18 cellular contexts compared by ENCODE assay signal in the genomic region with DNA sequence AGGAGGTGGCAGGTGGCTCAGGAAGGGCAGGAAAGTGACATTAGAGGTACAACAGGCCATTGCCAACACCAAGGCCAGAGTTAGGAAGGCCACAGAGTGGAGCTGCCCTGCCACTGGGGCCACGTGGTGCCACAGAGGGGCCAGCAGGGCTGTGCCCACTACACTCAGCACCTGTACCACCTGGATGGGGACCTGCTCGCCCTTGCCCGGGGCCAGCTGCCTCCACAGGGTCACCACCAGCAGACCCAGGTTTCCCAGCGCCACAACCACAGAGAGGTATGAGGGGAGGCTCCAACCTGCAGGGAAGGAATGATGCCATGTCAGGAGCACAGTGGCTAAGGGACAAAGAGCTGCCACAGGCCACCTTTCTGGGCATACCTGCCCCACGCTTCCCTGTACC. TPM values are rescaled to one million over a fixed set of nuclear protein-coding genes. Genes with fewer than 3 reads are reported as not detected.
DNase-seq lines count a peak whose midpoint lies in the region; ATAC-seq, FAIRE-seq and TF ChIP-seq lines count a peak whose summit lies in the region.
"Had no signal": no experiment of that assay in that cellular context is flagged by ENCODE, and none has a peak within 500 bp of the region (broad histone marks: within the 10 kb centered on the region; RNA-seq: fewer than 3 reads in every experiment).

No MANE protein-coding gene starts in this region.

- H3K79me2 ChIP-seq in HepG2 (ENCODE audit: insufficient read depth, low read length): no peaks in the 10 kb centered on the region

- H2BK120ac ChIP-seq in IMR-90 (ENCODE audit: low read depth, low read length): no peak overlapping the region

- no peak for TF ChIP-seq RAD21 in IMR-90 (IDR thresholded peaks at IDR 0.05; ENCODE audit: low read length)
- no peak for TF ChIP-seq RAD21 in HepG2 (CRISPR knock-in tag; IDR thresholded peaks at IDR 0.05)

- intact Hi-C loops in IMR-90 (cut with micrococcal nuclease): no loop called here
- intact Hi-C loops in HepG2 (cut with micrococcal nuclease; ENCODE audit: unreplicated experiment): no loop called here

- TF ChIP-seq POLR2A in IMR-90 (IDR thresholded peaks at IDR 0.05; ENCODE audit: low read depth, low read length) (no peak), HepG2 (IDR thresholded peaks at IDR 0.05; ENCODE audit: insufficient read depth in 1 of 2, low read depth in 2 of 2, low read length in 2 of 2) (no peak)

- FAIRE-seq in HepG2 (lab: Jason Lieb, UNC): no peak
- FAIRE-seq: A204.1, D721Med had no signal

- H2BK5ac ChIP-seq in IMR-90 (ENCODE audit: low read depth, low read length, poor library complexity, severe bottlenecking): no peak overlapping the region

- no peak overlapping the region for H4K8ac ChIP-seq in IMR-90 (ENCODE audit: low read depth in 2 of 2, low read length in 2 of 2)

- dilution Hi-C loops in IMR-90 (cut with HindIII; ENCODE audit: low sequenced_read_pairs, unreplicated experiment): no loop called here

- no peaks in the 10 kb centered on the region; the same call in 1 of the 2 replicates for H3K9me1 ChIP-seq in IMR-90 (ENCODE audit: insufficient read depth, low read length)

- no peak overlapping the region for H2BK20ac ChIP-seq in IMR-90 (ENCODE audit: low read depth, low read length)

- peaks cover 16% of the 10 kb centered on the region for H3K27me3 Mint-ChIP-seq in stimulated activated memory B cell treated with anti-CD40 and anti-IgM and Interleukin-4, amounts not matched to agents 10 μg/mL and 1 μg/mL and 100 μg/mL, for 72 hours
- H3K27me3 Mint-ChIP-seq in osteocyte (ENCODE audit: unreplicated experiment): peaks cover 6% of the 10 kb centered on the region
- H3K27me3 Mint-ChIP-seq: CD4-positive, alpha-beta T cell had no signal

- H3K4me1 ChIP-seq in IMR-90 (ENCODE audit: control insufficient read depth, insufficient read depth, low read length): no peaks in the 10 kb centered on the region
- H3K4me1 ChIP-seq in duodenal mucosa (ENCODE audit: control insufficient read depth in 1 of 2, insufficient read depth in 2 of 2, low read length in 2 of 2): peaks cover 16 to 25% of the 10 kb centered on the region in 2 donors
- peaks cover 25% of the 10 kb centered on the region for H3K4me1 ChIP-seq in HepG2 (ENCODE audit: insufficient read depth, low read length)
- H3K4me1 ChIP-seq: Caco-2 had no signal

- no peak overlapping the region for H3K56ac ChIP-seq in IMR-90 (ENCODE audit: extremely low read depth, insufficient read depth, low read length)

- H3K14ac ChIP-seq in IMR-90 (replicated peaks; ENCODE audit: low read depth, low read length): no peak overlapping the region

- H3K27me3 ChIP-seq in IMR-90 (ENCODE audit: control insufficient read depth, insufficient read depth, low read length): peaks cover 8% of the 10 kb centered on the region
- H3K27me3 ChIP-seq in duodenal mucosa (ENCODE audit: control insufficient read depth in 1 of 2, insufficient read depth in 2 of 2, low read length in 2 of 2): no peaks in the 10 kb centered on the region
- peaks cover 2 to 23% of the 10 kb centered on the region in 2 experiments; a peak in 3 of 5 replicates for H3K27me3 ChIP-seq in HepG2 (ENCODE audit: control insufficient read depth in 1 of 2, insufficient read depth in 2 of 2, low read length in 2 of 2)

- no peak for DNase-seq in IMR-90
- DNase-seq in HepG2 (ENCODE audit: low spot score): no peak
- no peak for DNase-seq in stimulated activated naive CD4-positive, alpha-beta T cell (lab: John Stamatoyannopoulos, UW)
- DNase-seq in osteocyte (ENCODE audit: extremely low spot score, unreplicated experiment): no peak
- DNase-seq: ACHN; Caco-2; CD4-positive, alpha-beta T cell; GDM1; HCEC 1CT had no signal

- no peak overlapping the region for H3K4me3 ChIP-seq in IMR-90 (ENCODE audit: insufficient read depth, low read depth, low read length)
- peak overlapping the region; percentile 55 to 65 for H3K4me3 ChIP-seq in duodenal mucosa (ENCODE audit: low read depth in 1 of 2, low read length in 2 of 2)
- no peak overlapping the region for H3K4me3 ChIP-seq in HepG2 (replicated peaks in 1 of 3; ENCODE audit: insufficient read depth in 1 of 3, low read depth in 2 of 3, low read length in 3 of 3)

- H3K9me3 ChIP-seq in IMR-90 (ENCODE audit: control insufficient read depth, insufficient read depth, low read length) (no peaks in the 10 kb centered on the region), duodenal mucosa (ENCODE audit: control insufficient read depth in 1 of 2, low read length in 2 of 2) (no peaks in the 10 kb centered on the region), HepG2 (ENCODE audit: low read length) (no peaks in the 10 kb centered on the region)
- H3K9me3 ChIP-seq: Caco-2 had no signal

- H4K20me1 ChIP-seq in IMR-90 (ENCODE audit: insufficient read depth, low read length) (no peaks in the 10 kb centered on the region), HepG2 (ENCODE audit: insufficient read depth, low read length) (no peaks in the 10 kb centered on the region)

- H3K4ac ChIP-seq in IMR-90 (ENCODE audit: low read depth, low read length): no peak overlapping the region

- in situ Hi-C loops in IMR-90 (cut with MboI; ENCODE audit: low sequenced_read_pairs): no loop called here
- in situ Hi-C loops in HepG2 (cut with HindIII; ENCODE audit: extremely low pct_ligation_motif_present, low pct_unique_long_range_greater_than_20kb): no loop called here

- H3K18ac ChIP-seq in IMR-90 (ENCODE audit: low read depth, low read length): no peak overlapping the region

- H3K23ac ChIP-seq in IMR-90 (ENCODE audit: low read depth, low read length): no peak overlapping the region

- no peak overlapping the region for H3K9ac ChIP-seq in IMR-90 (ENCODE audit: low read depth, low read length)
- peak overlapping the region; percentile 39 to 46 for H3K9ac ChIP-seq in duodenal mucosa (ENCODE audit: low read depth in 1 of 2, low read length in 2 of 2)
- H3K9ac ChIP-seq in HepG2 (ENCODE audit: insufficient read depth, low read depth, low read length): no peak overlapping the region
- H3K9ac ChIP-seq: KMS-11 had no signal

- CTCF ChIA-PET in IMR-90 (lab: Yijun Ruan, JAX) (no interaction called here), HepG2 (lab: Yijun Ruan, JAX; ENCODE audit: low intra/inter-chr PET ratio, low total read pairs) (no interaction called here)

- ATAC-seq in IMR-90 (ENCODE audit: low read depth) (no peak), HepG2 (peak; percentile 8), HG03378 (IDR thresholded peaks at IDR 0.05; ENCODE audit: unreplicated experiment) (no peak), HG03039 (IDR thresholded peaks at IDR 0.05; ENCODE audit: unreplicated experiment) (no peak)
- ATAC-seq in stimulated activated memory B cell treated with anti-CD40 and anti-IgM and Interleukin-4, amounts not matched to agents 10 μg/mL and 1 μg/mL and 100 μg/mL, for 72 hours: no peak

- POLR2A ChIA-PET in IMR-90 (lab: Charles Lee; ENCODE audit: unreplicated experiment) (no interaction called here), HepG2 (lab: Yijun Ruan, JAX) (interaction anchor here (0.8 kb wide), 1 partner anchor 64 kb away, joined by 3 read pairs; no protein-coding TSS in a partner anchor)

- H3K27ac Mint-ChIP-seq in stimulated activated memory B cell treated with anti-CD40 and anti-IgM and Interleukin-4, amounts not matched to agents 10 μg/mL and 1 μg/mL and 100 μg/mL, for 72 hours: peak overlapping the region; percentile 58
- no peak overlapping the region for H3K27ac Mint-ChIP-seq in osteocyte (ENCODE audit: unreplicated experiment)
- H3K27ac Mint-ChIP-seq: CD4-positive, alpha-beta T cell had no signal

- H4K91ac ChIP-seq in IMR-90 (ENCODE audit: insufficient read depth, low read depth, low read length): no peak overlapping the region

- H3K4me2 ChIP-seq in IMR-90 (ENCODE audit: low read depth, low read length) (no peak overlapping the region), HepG2 (ENCODE audit: low read depth, low read length) (no peak overlapping the region)
- H3K4me2 ChIP-seq: KMS-11 had no signal

- H2AFZ ChIP-seq in IMR-90 (replicated peaks; ENCODE audit: low read length, poor library complexity): no peak overlapping the region
- no peak overlapping the region for H2AFZ ChIP-seq in HepG2 (ENCODE audit: low read length)

- no peak overlapping the region for H3K4me3 Mint-ChIP-seq in stimulated activated memory B cell treated with anti-CD40 and anti-IgM and Interleukin-4, amounts not matched to agents 10 μg/mL and 1 μg/mL and 100 μg/mL, for 72 hours
- H3K4me3 Mint-ChIP-seq in osteocyte (ENCODE audit: unreplicated experiment): no peak overlapping the region
- H3K4me3 Mint-ChIP-seq: CD4-positive, alpha-beta T cell had no signal

- no peaks in the 10 kb centered on the region for H3K36me3 ChIP-seq in IMR-90 (ENCODE audit: control insufficient read depth, insufficient read depth, low read length)
- H3K36me3 ChIP-seq in duodenal mucosa (ENCODE audit: control insufficient read depth in 1 of 2, insufficient read depth in 2 of 2, low read length in 2 of 2): no peaks in the 10 kb centered on the region
- H3K36me3 ChIP-seq in HepG2 (replicated peaks in 1 of 2; ENCODE audit: control insufficient read depth in 1 of 2, insufficient read depth in 2 of 2, low read length in 2 of 2): no peaks in the 10 kb centered on the region

- no peaks in the 10 kb centered on the region for H3K36me3 Mint-ChIP-seq in stimulated activated memory B cell treated with anti-CD40 and anti-IgM and Interleukin-4, amounts not matched to agents 10 μg/mL and 1 μg/mL and 100 μg/mL, for 72 hours
- H3K36me3 Mint-ChIP-seq in osteocyte (ENCODE audit: unreplicated experiment): no peaks in the 10 kb centered on the region

- H2AK5ac ChIP-seq in IMR-90 (ENCODE audit: low read depth, low read length): no peak overlapping the region

- BruUV-seq in IMR-90 (replicated peaks; lab: Mats Ljungman, UMichigan): no TSS peak
- BruUV-seq in HepG2 (replicated peaks; lab: Mats Ljungman, UMichigan): no TSS peak

- H2AK9ac ChIP-seq in IMR-90 (replicated peaks; ENCODE audit: low read depth, low read length, poor library complexity): peak overlapping the region; percentile 42

- TF ChIP-seq EP300 in HepG2 (IDR thresholded peaks at IDR 0.05; ENCODE audit: low read depth in 2 of 2, low read length in 2 of 2): no peak
- no peak for TF ChIP-seq EP300 in HepG2 (CRISPR knock-in tag; IDR thresholded peaks at IDR 0.05; ENCODE audit: borderline replicate concordance)

- TF ChIP-seq CTCF in IMR-90 (conservative IDR thresholded peaks at IDR 0.05; ENCODE audit: low read depth, low read length): no peak
- no peak for TF ChIP-seq CTCF in HepG2 (CRISPR knock-in tag; IDR thresholded peaks at IDR 0.05)
- TF ChIP-seq CTCF in osteocyte (IDR thresholded peaks at IDR 0.05): no peak

- no peak overlapping the region for H2BK15ac ChIP-seq in IMR-90 (ENCODE audit: low read depth, low read length)

- H3K27ac ChIP-seq in IMR-90 (ENCODE audit: insufficient read depth, low read length) (no peak overlapping the region), duodenal mucosa (ENCODE audit: low read depth, low read length) (no peak overlapping the region), HepG2 (ENCODE audit: extremely low read length, insufficient read depth, low read length) (no peak overlapping the region)
- H3K27ac ChIP-seq: C4-2B, KMS-11 had no signal

- WGBS in IMR-90 (ENCODE audit: extremely low coverage in 2 of 2, insufficient read length in 1 of 2), 2 experiments: 71% methylated on average over 1 of the region's 5 CpGs; no CpG with 5 or more reads in 1 of the 2 experiments
- 86% methylated on average over 1 of the region's 5 CpGs for WGBS in HepG2 (ENCODE audit: low lambda C conversion rate)

- H3K79me1 ChIP-seq in IMR-90 (ENCODE audit: low read depth in 1 of 2, low read length in 2 of 2): no peaks in the 10 kb centered on the region

- peaks cover 28% of the 10 kb centered on the region for H3K4me1 Mint-ChIP-seq in stimulated activated memory B cell treated with anti-CD40 and anti-IgM and Interleukin-4, amounts not matched to agents 10 μg/mL and 1 μg/mL and 100 μg/mL, for 72 hours
- peaks cover 5% of the 10 kb centered on the region for H3K4me1 Mint-ChIP-seq in osteocyte (ENCODE audit: unreplicated experiment)

- H4K5ac ChIP-seq in IMR-90 (ENCODE audit: low read depth, low read length): no peak overlapping the region

- no peaks in the 10 kb centered on the region for H3K9me3 Mint-ChIP-seq in stimulated activated memory B cell treated with anti-CD40 and anti-IgM and Interleukin-4, amounts not matched to agents 10 μg/mL and 1 μg/mL and 100 μg/mL, for 72 hours
- no peaks in the 10 kb centered on the region for H3K9me3 Mint-ChIP-seq in osteocyte (ENCODE audit: unreplicated experiment)
- H3K9me3 Mint-ChIP-seq: CD4-positive, alpha-beta T cell had no signal

RNA-seq across cellular contexts. Expression of gene SLC52A1, which starts 1.2 kb away (rescaled TPM):
- total RNA-seq in IMR-90 (2012; rRNA removed): not detected in 2 replicates
- not detected in 2 replicates for polyA plus RNA-seq in IMR-90 (2012; rRNA removed)
- polyA plus RNA-seq in IMR-90 (2012; cell fraction: cytosol; rRNA removed): 0.02 and 0.03 TPM in 2 replicates
- 0.08 and 0.13 TPM in 2 replicates for polyA plus RNA-seq in IMR-90 (2012; cell fraction: nucleus; rRNA removed; ENCODE audit: low replicate concordance)
- 0.13 TPM in 1 of 2 replicates, not detected in the other for total RNA-seq in HepG2 (2016; rRNA removed; fragmentation: Illumina TruSeq; extraction: Trizol)
- total RNA-seq in HepG2 (2016; cell fraction: cytosol; rRNA removed; fragmentation: Illumina TruSeq; extraction: Trizol; ENCODE audit: low read depth): not detected in 2 replicates
- total RNA-seq in HepG2 (2016; cell fraction: insoluble cytoplasmic fraction; rRNA removed; fragmentation: Illumina TruSeq; extraction: Trizol): 0.11 TPM in 1 of 2 replicates, not detected in the other
- not detected in 2 replicates for total RNA-seq in HepG2 (2016; cell fraction: membrane; rRNA removed; fragmentation: Illumina TruSeq; extraction: Trizol)
- 0.16 TPM in 1 of 2 replicates, not detected in the other for total RNA-seq in HepG2 (2016; cell fraction: nucleus; rRNA removed; fragmentation: Illumina TruSeq; extraction: Trizol)
- 0.03 TPM in 1 of 2 replicates, not detected in the other for polyA plus RNA-seq in HepG2 (2011; rRNA removed)
- polyA plus RNA-seq in HepG2 (2011; cell fraction: cytosol; rRNA removed): 0.03 TPM in 1 of 2 replicates, not detected in the other
- polyA plus RNA-seq in HepG2 (2011; cell fraction: nucleus; rRNA removed): 0.10 and 0.11 TPM in 2 replicates
- not detected in 2 replicates for polyA plus RNA-seq in HepG2 (2012)
- not detected in 2 replicates for polyA plus RNA-seq in HepG2 (2016; cell fraction: cytosol; fragmentation: Illumina TruSeq; extraction: Trizol; ENCODE audit: low read depth)
- polyA plus RNA-seq in HepG2 (2016; cell fraction: insoluble cytoplasmic fraction; fragmentation: Illumina TruSeq; extraction: Trizol; ENCODE audit: low read depth): not detected in 2 replicates
- polyA plus RNA-seq in HepG2 (2016; cell fraction: membrane; fragmentation: Illumina TruSeq; extraction: Trizol; ENCODE audit: low read depth): not detected in 2 replicates
- not detected in 2 replicates for polyA plus RNA-seq in HepG2 (2016; cell fraction: nucleus; fragmentation: Illumina TruSeq; extraction: Trizol; ENCODE audit: insufficient read depth, low read depth)
- not detected in 2 replicates for polyA minus RNA-seq in HepG2 (2011; rRNA and poly(A)+ RNA removed; ENCODE audit: low replicate concordance)
- not detected in 2 replicates for polyA minus RNA-seq in HepG2 (2011; cell fraction: cytosol; rRNA and poly(A)+ RNA removed)
- polyA minus RNA-seq in HepG2 (2011; cell fraction: nucleus; rRNA and poly(A)+ RNA removed): not detected in 2 replicates
- not detected in 2 replicates for total RNA-seq in osteocyte
- total RNA-seq: Caco-2, H4 had no signal

RNA-seq across cellular contexts. Expression of gene KIF1C, which starts 36.3 kb away (rescaled TPM):
- total RNA-seq in IMR-90 (2012; rRNA removed) (27.4 and 28.6 TPM in 2 replicates), HepG2 (2016; rRNA removed; fragmentation: Illumina TruSeq; extraction: Trizol) (79.0 and 104 TPM in 2 replicates), osteocyte (123 and 127 TPM in 2 replicates)
- polyA plus RNA-seq in IMR-90 (2012; rRNA removed) (28.7 and 31.6 TPM in 2 replicates), HepG2 (2011; rRNA removed) (70.0 and 77.7 TPM in 2 replicates)
- polyA plus RNA-seq in IMR-90 (2012; cell fraction: cytosol; rRNA removed): 25.1 and 36.4 TPM in 2 replicates
- 37.1 and 38.6 TPM in 2 replicates for polyA plus RNA-seq in IMR-90 (2012; cell fraction: nucleus; rRNA removed; ENCODE audit: low replicate concordance)
- 19.8 and 24.9 TPM in 2 replicates for total RNA-seq in HepG2 (2016; cell fraction: cytosol; rRNA removed; fragmentation: Illumina TruSeq; extraction: Trizol; ENCODE audit: low read depth)
- 62.8 and 109 TPM in 2 replicates for total RNA-seq in HepG2 (2016; cell fraction: insoluble cytoplasmic fraction; rRNA removed; fragmentation: Illumina TruSeq; extraction: Trizol)
- 101 and 114 TPM in 2 replicates for total RNA-seq in HepG2 (2016; cell fraction: membrane; rRNA removed; fragmentation: Illumina TruSeq; extraction: Trizol)
- 47.9 and 62.6 TPM in 2 replicates for total RNA-seq in HepG2 (2016; cell fraction: nucleus; rRNA removed; fragmentation: Illumina TruSeq; extraction: Trizol)
- 41.2 and 41.3 TPM in 2 replicates for polyA plus RNA-seq in HepG2 (2011; cell fraction: cytosol; rRNA removed)
- 56.4 and 66.4 TPM in 2 replicates for polyA plus RNA-seq in HepG2 (2011; cell fraction: nucleus; rRNA removed)
- polyA plus RNA-seq in HepG2 (2012): 64.6 and 76.7 TPM in 2 replicates
- 35.2 and 41.4 TPM in 2 replicates for polyA plus RNA-seq in HepG2 (2016; cell fraction: cytosol; fragmentation: Illumina TruSeq; extraction: Trizol; ENCODE audit: low read depth)
- 92.0 and 117 TPM in 2 replicates for polyA plus RNA-seq in HepG2 (2016; cell fraction: insoluble cytoplasmic fraction; fragmentation: Illumina TruSeq; extraction: Trizol; ENCODE audit: low read depth)
- 104 and 124 TPM in 2 replicates for polyA plus RNA-seq in HepG2 (2016; cell fraction: membrane; fragmentation: Illumina TruSeq; extraction: Trizol; ENCODE audit: low read depth)
- polyA plus RNA-seq in HepG2 (2016; cell fraction: nucleus; fragmentation: Illumina TruSeq; extraction: Trizol; ENCODE audit: insufficient read depth, low read depth): 138 and 143 TPM in 2 replicates
- polyA minus RNA-seq in HepG2 (2011; rRNA and poly(A)+ RNA removed; ENCODE audit: low replicate concordance): 103 and 104 TPM in 2 replicates
- polyA minus RNA-seq in HepG2 (2011; cell fraction: cytosol; rRNA and poly(A)+ RNA removed): 33.7 and 51.0 TPM in 2 replicates
- polyA minus RNA-seq in HepG2 (2011; cell fraction: nucleus; rRNA and poly(A)+ RNA removed): 23.3 and 28.5 TPM in 2 replicates

RNA-seq across cellular contexts. Expression of gene INCA1, which starts 36.7 kb away (rescaled TPM):
- under 0.01 and 0.18 TPM in 2 replicates for total RNA-seq in IMR-90 (2012; rRNA removed)
- polyA plus RNA-seq in IMR-90 (2012; rRNA removed): 0.51 and 0.92 TPM in 2 replicates
- polyA plus RNA-seq in IMR-90 (2012; cell fraction: cytosol; rRNA removed): 0.28 and 0.42 TPM in 2 replicates
- polyA plus RNA-seq in IMR-90 (2012; cell fraction: nucleus; rRNA removed; ENCODE audit: low replicate concordance): 2.3 and 2.8 TPM in 2 replicates
- 0.35 and 0.93 TPM in 2 replicates for total RNA-seq in HepG2 (2016; rRNA removed; fragmentation: Illumina TruSeq; extraction: Trizol)
- 0.62 TPM in 1 of 2 replicates, not detected in the other for total RNA-seq in HepG2 (2016; cell fraction: cytosol; rRNA removed; fragmentation: Illumina TruSeq; extraction: Trizol; ENCODE audit: low read depth)
- total RNA-seq in HepG2 (2016; cell fraction: insoluble cytoplasmic fraction; rRNA removed; fragmentation: Illumina TruSeq; extraction: Trizol): 0.71 and 0.87 TPM in 2 replicates
- 0.72 and 0.96 TPM in 2 replicates for total RNA-seq in HepG2 (2016; cell fraction: membrane; rRNA removed; fragmentation: Illumina TruSeq; extraction: Trizol)
- 0.50 and 0.81 TPM in 2 replicates for total RNA-seq in HepG2 (2016; cell fraction: nucleus; rRNA removed; fragmentation: Illumina TruSeq; extraction: Trizol)
- 2.6 and 3.3 TPM in 2 replicates for polyA plus RNA-seq in HepG2 (2011; rRNA removed)
- polyA plus RNA-seq in HepG2 (2011; cell fraction: cytosol; rRNA removed): 0.74 and 0.88 TPM in 2 replicates
- polyA plus RNA-seq in HepG2 (2011; cell fraction: nucleus; rRNA removed): 18.2 and 26.0 TPM in 2 replicates
- polyA plus RNA-seq in HepG2 (2012): 2.6 and 2.8 TPM in 2 replicates
- 0.38 and 0.86 TPM in 2 replicates for polyA plus RNA-seq in HepG2 (2016; cell fraction: cytosol; fragmentation: Illumina TruSeq; extraction: Trizol; ENCODE audit: low read depth)
- 0.45 and 0.92 TPM in 2 replicates for polyA plus RNA-seq in HepG2 (2016; cell fraction: insoluble cytoplasmic fraction; fragmentation: Illumina TruSeq; extraction: Trizol; ENCODE audit: low read depth)
- 0.81 and 1.4 TPM in 2 replicates for polyA plus RNA-seq in HepG2 (2016; cell fraction: membrane; fragmentation: Illumina TruSeq; extraction: Trizol; ENCODE audit: low read depth)
- polyA plus RNA-seq in HepG2 (2016; cell fraction: nucleus; fragmentation: Illumina TruSeq; extraction: Trizol; ENCODE audit: insufficient read depth, low read depth): 3.6 and 4.5 TPM in 2 replicates
- polyA minus RNA-seq in HepG2 (2011; rRNA and poly(A)+ RNA removed; ENCODE audit: low replicate concordance): 0.61 and 0.68 TPM in 2 replicates
- polyA minus RNA-seq in HepG2 (2011; cell fraction: cytosol; rRNA and poly(A)+ RNA removed): 0.88 TPM in 1 of 2 replicates, not detected in the other
- 0.50 and 0.77 TPM in 2 replicates for polyA minus RNA-seq in HepG2 (2011; cell fraction: nucleus; rRNA and poly(A)+ RNA removed)
- 0.89 and 1.8 TPM in 2 replicates for total RNA-seq in osteocyte

RNA-seq across cellular contexts. Expression of gene ZFP3, which starts 44.2 kb away (rescaled TPM):
- total RNA-seq in IMR-90 (2012; rRNA removed) (0.54 and 0.83 TPM in 2 replicates), HepG2 (2016; rRNA removed; fragmentation: Illumina TruSeq; extraction: Trizol) (not detected in 2 replicates), osteocyte (0.78 and 0.86 TPM in 2 replicates)
- polyA plus RNA-seq in IMR-90 (2012; rRNA removed) (0.60 and 0.75 TPM in 2 replicates), HepG2 (2011; rRNA removed) (not detected in 2 replicates)
- polyA plus RNA-seq in IMR-90 (2012; cell fraction: cytosol; rRNA removed): 0.16 and 0.17 TPM in 2 replicates
- 0.21 and 1.5 TPM in 2 replicates for polyA plus RNA-seq in IMR-90 (2012; cell fraction: nucleus; rRNA removed; ENCODE audit: low replicate concordance)
- not detected in 2 replicates for total RNA-seq in HepG2 (2016; cell fraction: cytosol; rRNA removed; fragmentation: Illumina TruSeq; extraction: Trizol; ENCODE audit: low read depth)
- total RNA-seq in HepG2 (2016; cell fraction: insoluble cytoplasmic fraction; rRNA removed; fragmentation: Illumina TruSeq; extraction: Trizol): not detected in 2 replicates
- not detected in 2 replicates for total RNA-seq in HepG2 (2016; cell fraction: membrane; rRNA removed; fragmentation: Illumina TruSeq; extraction: Trizol)
- not detected in 2 replicates for total RNA-seq in HepG2 (2016; cell fraction: nucleus; rRNA removed; fragmentation: Illumina TruSeq; extraction: Trizol)
- not detected in 2 replicates for polyA plus RNA-seq in HepG2 (2011; cell fraction: cytosol; rRNA removed)
- not detected in 2 replicates for polyA plus RNA-seq in HepG2 (2011; cell fraction: nucleus; rRNA removed)
- polyA plus RNA-seq in HepG2 (2012): not detected in 2 replicates
- not detected in 2 replicates for polyA plus RNA-seq in HepG2 (2016; cell fraction: cytosol; fragmentation: Illumina TruSeq; extraction: Trizol; ENCODE audit: low read depth)
- not detected in 2 replicates for polyA plus RNA-seq in HepG2 (2016; cell fraction: insoluble cytoplasmic fraction; fragmentation: Illumina TruSeq; extraction: Trizol; ENCODE audit: low read depth)
- not detected in 2 replicates for polyA plus RNA-seq in HepG2 (2016; cell fraction: membrane; fragmentation: Illumina TruSeq; extraction: Trizol; ENCODE audit: low read depth)
- polyA plus RNA-seq in HepG2 (2016; cell fraction: nucleus; fragmentation: Illumina TruSeq; extraction: Trizol; ENCODE audit: insufficient read depth, low read depth): not detected in 2 replicates
- not detected in 2 replicates for polyA minus RNA-seq in HepG2 (2011; rRNA and poly(A)+ RNA removed; ENCODE audit: low replicate concordance)
- not detected in 2 replicates for polyA minus RNA-seq in HepG2 (2011; cell fraction: cytosol; rRNA and poly(A)+ RNA removed)
- polyA minus RNA-seq in HepG2 (2011; cell fraction: nucleus; rRNA and poly(A)+ RNA removed): not detected in 2 replicates

RNA-seq across cellular contexts. Expression of gene CAMTA2, which starts 46.6 kb away (rescaled TPM):
- total RNA-seq in IMR-90 (2012; rRNA removed): 1.4 TPM in 2 replicates
- 54.7 and 59.7 TPM in 2 replicates for polyA plus RNA-seq in IMR-90 (2012; rRNA removed)
- 37.1 and 49.2 TPM in 2 replicates for polyA plus RNA-seq in IMR-90 (2012; cell fraction: cytosol; rRNA removed)
- 375 and 891 TPM in 2 replicates for polyA plus RNA-seq in IMR-90 (2012; cell fraction: nucleus; rRNA removed; ENCODE audit: low replicate concordance)
- 4.0 and 4.1 TPM in 2 replicates for total RNA-seq in HepG2 (2016; rRNA removed; fragmentation: Illumina TruSeq; extraction: Trizol)
- total RNA-seq in HepG2 (2016; cell fraction: cytosol; rRNA removed; fragmentation: Illumina TruSeq; extraction: Trizol; ENCODE audit: low read depth): 3.3 and 4.0 TPM in 2 replicates
- 2.2 and 3.5 TPM in 2 replicates for total RNA-seq in HepG2 (2016; cell fraction: insoluble cytoplasmic fraction; rRNA removed; fragmentation: Illumina TruSeq; extraction: Trizol)
- total RNA-seq in HepG2 (2016; cell fraction: membrane; rRNA removed; fragmentation: Illumina TruSeq; extraction: Trizol): 5.1 and 5.5 TPM in 2 replicates
- total RNA-seq in HepG2 (2016; cell fraction: nucleus; rRNA removed; fragmentation: Illumina TruSeq; extraction: Trizol): 4.3 TPM in 2 replicates
- polyA plus RNA-seq in HepG2 (2011; rRNA removed): 7.1 and 8.9 TPM in 2 replicates
- 2.3 and 3.4 TPM in 2 replicates for polyA plus RNA-seq in HepG2 (2011; cell fraction: cytosol; rRNA removed)
- 43.3 and 56.3 TPM in 2 replicates for polyA plus RNA-seq in HepG2 (2011; cell fraction: nucleus; rRNA removed)
- polyA plus RNA-seq in HepG2 (2012): 14.9 and 15.5 TPM in 2 replicates
- polyA plus RNA-seq in HepG2 (2016; cell fraction: cytosol; fragmentation: Illumina TruSeq; extraction: Trizol; ENCODE audit: low read depth): 6.5 and 6.8 TPM in 2 replicates
- 8.3 and 11.9 TPM in 2 replicates for polyA plus RNA-seq in HepG2 (2016; cell fraction: insoluble cytoplasmic fraction; fragmentation: Illumina TruSeq; extraction: Trizol; ENCODE audit: low read depth)
- 12.2 and 12.5 TPM in 2 replicates for polyA plus RNA-seq in HepG2 (2016; cell fraction: membrane; fragmentation: Illumina TruSeq; extraction: Trizol; ENCODE audit: low read depth)
- polyA plus RNA-seq in HepG2 (2016; cell fraction: nucleus; fragmentation: Illumina TruSeq; extraction: Trizol; ENCODE audit: insufficient read depth, low read depth): 40.0 and 44.3 TPM in 2 replicates
- 13.3 and 14.6 TPM in 2 replicates for polyA minus RNA-seq in HepG2 (2011; rRNA and poly(A)+ RNA removed; ENCODE audit: low replicate concordance)
- 5.4 and 6.2 TPM in 2 replicates for polyA minus RNA-seq in HepG2 (2011; cell fraction: cytosol; rRNA and poly(A)+ RNA removed)
- polyA minus RNA-seq in HepG2 (2011; cell fraction: nucleus; rRNA and poly(A)+ RNA removed): 6.8 and 10.8 TPM in 2 replicates
- 69.4 and 83.5 TPM in 2 replicates for total RNA-seq in osteocyte

Comparison
In these comparisons a context has a peak if more than half of its experiments do, and no peak if none do; other contexts are left out.
1. H3K4me3 ChIP-seq: peak in duodenal mucosa (2 of 2); none in IMR-90 (single experiment) and HepG2 (0 of 3).
2. H3K9ac ChIP-seq: peak in duodenal mucosa (2 of 2); none in IMR-90 (single experiment) and HepG2 (single experiment).